ENCODE assay signal across 32 cellular contexts in genomic region chr3:146561463-146561862, GRCh38. TPM values are rescaled to one million over a fixed set of nuclear protein-coding genes. Genes with fewer than 3 reads are reported as not detected.
"Had no signal": no experiment of that assay in that cellular context is flagged by ENCODE, and none has a peak within 500 bp of the region (broad histone marks: within the 10 kb centered on the region; RNA-seq: fewer than 3 reads in every experiment).

No MANE protein-coding gene starts in this region.

- H3K9me3 ChIP-seq: esophagus squamous epithelium, heart right ventricle, lower lobe of right lung, psoas muscle, sigmoid colon, stomach, thyroid gland, upper lobe of left lung had no signal

- H3K4me1 ChIP-seq: esophagus squamous epithelium, lower lobe of right lung, psoas muscle, sigmoid colon, stomach, thyroid gland, upper lobe of left lung had no signal

- H3K36me3 Mint-ChIP-seq: memory B cell; stimulated activated effector memory CD8-positive, alpha-beta T cell treated with anti-CD3 and anti-CD28 coated beads, Interleukin-12 subunit alpha, Interleukin-12 subunit beta, amount 100 ng/mL, for 72 hours had no signal

- H3K4me1 Mint-ChIP-seq: immature natural killer cell; memory B cell; neural crest cell; stimulated activated effector memory CD8-positive, alpha-beta T cell treated with anti-CD3 and anti-CD28 coated beads, Interleukin-12 subunit alpha, Interleukin-12 subunit beta, amount 100 ng/mL, for 72 hours had no signal

- H3K9me3 Mint-ChIP-seq: immature natural killer cell; stimulated activated effector memory CD8-positive, alpha-beta T cell treated with anti-CD3 and anti-CD28 coated beads, Interleukin-12 subunit alpha, Interleukin-12 subunit beta, amount 100 ng/mL, for 72 hours had no signal

- DNase-seq: dermis blood vessel endothelial cell; effector memory CD4-positive, alpha-beta T cell; esophagus squamous epithelium; foreskin melanocyte; glutamatergic neuron; heart right ventricle; hypothalamus; immature natural killer cell; islet precursor cell; left ventricle myocardium superior; lower lobe of right lung; psoas muscle; right cardiac atrium; sigmoid colon; stimulated activated CD4-positive, alpha-beta T cell treated with anti-CD3 and anti-CD28 coated beads, Interleukin-2, amount 100 ng/mL, for 24 hours; stimulated activated CD4-positive, alpha-beta T cell treated with anti-CD3 and anti-CD28 coated beads, Interleukin-4, amount 100 ng/mL, for 24 hours; stimulated activated naive CD4-positive, alpha-beta T cell treated with Interleukin-2 at 50 U/mL for 16 hours; stomach; thyroid gland; upper lobe of left lung had no signal

- ATAC-seq: heart right ventricle; left ventricle myocardium superior; lower lobe of right lung; natural killer cell treated with Interleukin-12 subunit alpha and Interleukin-12 subunit beta and Interleukin-15 and Interleukin-18, amount 100 ng/mL, for 72 hours; psoas muscle; right cardiac atrium; stimulated activated effector memory CD8-positive, alpha-beta T cell treated with anti-CD3 and anti-CD28 coated beads, Interleukin-12 subunit alpha, Interleukin-12 subunit beta, amount 100 ng/mL, for 72 hours had no signal

- H3K36me3 ChIP-seq: esophagus squamous epithelium, heart right ventricle, lower lobe of right lung, sigmoid colon, stomach, thyroid gland, upper lobe of left lung had no signal

- H3K27ac Mint-ChIP-seq: memory B cell; natural killer cell treated with Interleukin-12 subunit alpha and Interleukin-12 subunit beta and Interleukin-15 and Interleukin-18, amount 100 ng/mL, for 72 hours; stimulated activated effector memory CD8-positive, alpha-beta T cell treated with anti-CD3 and anti-CD28 coated beads, Interleukin-12 subunit alpha, Interleukin-12 subunit beta, amount 100 ng/mL, for 72 hours had no signal

- H3K4me3 Mint-ChIP-seq: immature natural killer cell; memory B cell; natural killer cell treated with Interleukin-12 subunit alpha and Interleukin-12 subunit beta and Interleukin-15 and Interleukin-18, amount 100 ng/mL, for 72 hours; neural crest cell; stimulated activated effector memory CD8-positive, alpha-beta T cell treated with anti-CD3 and anti-CD28 coated beads, Interleukin-12 subunit alpha, Interleukin-12 subunit beta, amount 100 ng/mL, for 72 hours had no signal

- FAIRE-seq: endothelial cell of umbilical vein, urothelium cell line had no signal

- H3K27ac ChIP-seq: coronary artery, esophagus squamous epithelium, heart right ventricle, lower lobe of right lung, psoas muscle, sigmoid colon, stomach, thyroid gland, upper lobe of left lung had no signal

- H3K27me3 ChIP-seq: esophagus squamous epithelium, heart right ventricle, sigmoid colon, stomach, thyroid gland, upper lobe of left lung had no signal

- H3K4me3 ChIP-seq: coronary artery, esophagus squamous epithelium, heart right ventricle, lower lobe of right lung, psoas muscle, sigmoid colon, stomach, thyroid gland, upper lobe of left lung had no signal

RNA-seq across cellular contexts. Expression of gene PLSCR5, which starts 43.7 kb away (rescaled TPM):
- total RNA-seq: dermis blood vessel endothelial cell; endothelial cell of umbilical vein; esophagus squamous epithelium; heart right ventricle; left ventricle myocardium superior; lower lobe of right lung; mononuclear cell; natural killer cell treated with Interleukin-12 subunit alpha and Interleukin-12 subunit beta and Interleukin-15 and Interleukin-18, amount 100 ng/mL, for 72 hours; neural crest cell; osteoblast; psoas muscle; renal cortical epithelial cell; right cardiac atrium; sigmoid colon; skeletal muscle tissue; stomach; subcutaneous adipose tissue; thyroid gland; upper lobe of left lung had no signal
- polyA plus RNA-seq: endothelial cell of umbilical vein, heart right ventricle, immature natural killer cell, psoas muscle, right cardiac atrium, sigmoid colon, stomach had no signal
